Comparison of ENCODE assay signal across 17 cellular contexts in the genomic region with DNA sequence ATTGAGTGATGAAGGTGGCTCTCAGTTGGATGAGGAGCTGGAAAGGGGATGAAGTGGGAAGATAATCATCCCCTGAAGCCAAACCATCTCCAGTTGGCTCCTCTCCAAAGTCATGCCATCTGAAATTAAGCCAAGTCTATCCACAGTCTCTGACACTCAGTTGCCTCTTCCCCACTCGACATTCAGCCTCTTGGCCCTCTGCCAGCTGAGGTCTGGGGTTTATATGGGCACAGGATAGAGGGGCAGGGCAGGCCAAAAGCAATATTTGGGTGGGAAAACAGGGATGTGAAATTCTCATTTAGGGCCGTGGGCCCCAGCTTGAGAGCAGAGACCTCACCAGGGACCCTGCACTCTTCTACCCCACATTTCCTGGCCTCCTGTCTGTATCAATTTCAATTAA.
"Had no signal": no experiment of that assay in that cellular context is flagged by ENCODE, and none has a peak within 500 bp of the region (broad histone marks: within the 10 kb centered on the region; RNA-seq: fewer than 3 reads in every experiment).

No MANE protein-coding gene starts in this region.

- H3K9me3 Mint-ChIP-seq: activated B cell treated with CpG ODN at 0.5 μM for 24 hours; activated CD4-positive, alpha-beta memory T cell treated with anti-CD3 and anti-CD28 coated beads, Interleukin-2, amount 10 ng/mL, durations not matched to agents 7 days and 5 days; activated naive CD4-positive, alpha-beta T cell treated with anti-CD3 and anti-CD28 coated beads for 36 hours; brain; endodermal cell; neural crest cell had no signal

- DNase-seq: activated B cell treated with CpG ODN at 0.5 μM for 24 hours; activated CD4-positive, alpha-beta memory T cell treated with anti-CD3 and anti-CD28 coated beads, Interleukin-2, amount 10 ng/mL, durations not matched to agents 7 days and 5 days; activated CD4-positive, alpha-beta T cell treated with anti-CD3 and anti-CD28 coated beads for 4 hours; activated CD8-positive, alpha-beta memory T cell treated with anti-CD3 and anti-CD28 coated beads, Interleukin-2, amount 10 ng/mL, durations not matched to agents 7 days and 5 days; activated naive CD4-positive, alpha-beta T cell treated with anti-CD3 and anti-CD28 coated beads for 36 hours; activated T-cell treated with anti-CD3 and anti-CD28 coated beads, Interleukin-2, amount 50 U/mL, for 1 hour; dorsolateral prefrontal cortex; endodermal cell; foreskin fibroblast; mucosa of descending colon; naive B cell; retina; stimulated activated CD4-positive, alpha-beta T cell treated with anti-CD3 and anti-CD28 coated beads, Interleukin-2, amount 100 ng/mL, for 24 hours; stimulated activated naive CD4-positive, alpha-beta T cell treated with Interleukin-2 at 50 U/mL for 16 hours had no signal

- H3K27me3 Mint-ChIP-seq: activated B cell treated with CpG ODN at 0.5 μM for 24 hours; activated CD4-positive, alpha-beta memory T cell treated with anti-CD3 and anti-CD28 coated beads, Interleukin-2, amount 10 ng/mL, durations not matched to agents 7 days and 5 days; activated CD8-positive, alpha-beta memory T cell treated with anti-CD3 and anti-CD28 coated beads, Interleukin-2, amount 10 ng/mL, durations not matched to agents 7 days and 5 days; brain; memory B cell; naive B cell had no signal

- H3K36me3 Mint-ChIP-seq: activated CD8-positive, alpha-beta memory T cell treated with anti-CD3 and anti-CD28 coated beads, Interleukin-2, amount 10 ng/mL, durations not matched to agents 7 days and 5 days; memory B cell; naive B cell had no signal

- H3K27ac Mint-ChIP-seq: activated B cell treated with CpG ODN at 0.5 μM for 24 hours; activated CD4-positive, alpha-beta memory T cell treated with anti-CD3 and anti-CD28 coated beads, Interleukin-2, amount 10 ng/mL, durations not matched to agents 7 days and 5 days; activated CD8-positive, alpha-beta memory T cell treated with anti-CD3 and anti-CD28 coated beads, Interleukin-2, amount 10 ng/mL, durations not matched to agents 7 days and 5 days; activated naive CD4-positive, alpha-beta T cell treated with anti-CD3 and anti-CD28 coated beads for 36 hours; brain; endodermal cell; memory B cell; naive B cell had no signal

- H3K4me3 Mint-ChIP-seq: activated B cell treated with CpG ODN at 0.5 μM for 24 hours; activated CD4-positive, alpha-beta memory T cell treated with anti-CD3 and anti-CD28 coated beads, Interleukin-2, amount 10 ng/mL, durations not matched to agents 7 days and 5 days; activated CD8-positive, alpha-beta memory T cell treated with anti-CD3 and anti-CD28 coated beads, Interleukin-2, amount 10 ng/mL, durations not matched to agents 7 days and 5 days; activated naive CD4-positive, alpha-beta T cell treated with anti-CD3 and anti-CD28 coated beads for 36 hours; brain; endodermal cell; memory B cell; naive B cell; neural crest cell had no signal

- H3K4me1 Mint-ChIP-seq: activated B cell treated with CpG ODN at 0.5 μM for 24 hours; activated CD4-positive, alpha-beta memory T cell treated with anti-CD3 and anti-CD28 coated beads, Interleukin-2, amount 10 ng/mL, durations not matched to agents 7 days and 5 days; activated CD8-positive, alpha-beta memory T cell treated with anti-CD3 and anti-CD28 coated beads, Interleukin-2, amount 10 ng/mL, durations not matched to agents 7 days and 5 days; brain; endodermal cell; memory B cell; naive B cell; neural crest cell had no signal

- ATAC-seq: activated CD8-positive, alpha-beta memory T cell treated with anti-CD3 and anti-CD28 coated beads, Interleukin-2, amount 10 ng/mL, durations not matched to agents 7 days and 5 days; mucosa of descending colon had no signal
